Comparison of ENCODE assay signal across 9 cellular contexts in the genomic region with DNA sequence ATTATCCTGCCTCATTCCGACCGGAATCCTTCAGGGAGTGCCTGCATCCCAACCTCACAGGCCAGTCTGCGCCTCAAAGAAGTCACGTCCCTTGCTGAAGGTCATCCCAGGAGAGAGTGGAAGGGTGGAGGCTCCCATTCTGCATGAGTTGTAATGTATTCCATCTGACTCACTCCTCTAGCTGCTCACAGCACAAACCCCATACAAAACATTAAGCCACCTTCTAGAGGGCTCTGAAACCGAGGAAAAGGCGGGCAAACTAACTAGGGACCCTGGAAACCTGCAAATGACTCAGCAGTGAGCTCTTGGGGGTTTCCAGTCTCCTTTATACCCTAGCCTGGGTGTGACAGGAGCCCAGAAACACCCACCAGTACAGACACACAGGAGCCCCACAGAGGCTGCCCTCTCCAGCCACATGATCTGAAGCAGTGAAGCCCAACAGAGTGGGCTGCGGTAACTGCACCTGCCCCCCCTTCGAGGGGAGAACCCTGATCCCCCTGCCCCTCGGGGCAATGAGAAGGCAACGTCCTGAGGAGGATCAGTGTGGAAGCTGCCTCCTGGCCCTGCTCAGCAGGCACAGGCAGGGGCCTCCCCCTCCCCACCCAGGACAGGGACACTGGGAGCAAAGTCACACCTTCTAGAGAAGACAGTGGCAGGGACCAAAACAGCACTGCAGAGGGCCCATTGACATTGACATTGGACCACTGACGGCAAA.
DNase-seq lines count a peak whose midpoint lies in the region; ATAC-seq lines count a peak whose summit lies in the region.
"Had no signal": no experiment of that assay in that cellular context is flagged by ENCODE, and none has a peak within 500 bp of the region (broad histone marks: within the 10 kb centered on the region; RNA-seq: fewer than 3 reads in every experiment).

No MANE protein-coding gene starts in this region.

- DNase-seq in retina: peak; percentile 0
- no peak for DNase-seq in hippocampal formation (lab: John Stamatoyannopoulos, UW)
- no peak for DNase-seq in LoVo (ENCODE audit: low spot score)
- DNase-seq: NCI-H1105, small intestine had no signal

- ATAC-seq in GM18870 (IDR thresholded peaks at IDR 0.05; ENCODE audit: unreplicated experiment): peak; percentile 82
- peak; percentile 72 for ATAC-seq in HG02571 (IDR thresholded peaks at IDR 0.05; ENCODE audit: unreplicated experiment)
- peak; percentile 86 for ATAC-seq in HG03520 (IDR thresholded peaks at IDR 0.05; ENCODE audit: unreplicated experiment)
- no peak for ATAC-seq in HG03196 (IDR thresholded peaks at IDR 0.05; ENCODE audit: unreplicated experiment)
